In genomic region chr19:1208830-1209229, GRCh38 we compare ENCODE assay signal across 6 cellular contexts. TPM values are rescaled to one million over a fixed set of nuclear protein-coding genes. Genes with fewer than 3 reads are reported as not detected.
A peak's percentile ranks its signal among the peaks of the same experiment; 100 is the strongest.
DNase-seq lines count a peak whose midpoint lies in the region; ATAC-seq and TF ChIP-seq lines count a peak whose summit lies in the region.
"Not testable (repeated sequence)": the region's sequence is repeated elsewhere in the genome, so short reads cannot be mapped to it uniquely, and the experiment has no call there.

No MANE protein-coding gene starts in this region.

- not testable (repeated sequence) for TF ChIP-seq POLR2A in esophagus muscularis mucosa (IDR thresholded peaks at IDR 0.05; ENCODE audit: low read depth); stomach (IDR thresholded peaks at IDR 0.05)

- intact Hi-C loops in esophagus muscularis mucosa (cut with DNase I); stomach (cut with DNase I; ENCODE audit: low total_unique reads): not testable (repeated sequence)

- not testable (repeated sequence) for TF ChIP-seq EP300 in esophagus muscularis mucosa (IDR thresholded peaks at IDR 0.05); stomach (IDR thresholded peaks at IDR 0.05)

- H3K4me3 ChIP-seq in DND-41 (ENCODE audit: low read depth in 1 of 2, low read length in 2 of 2) (peak overlapping the region in 1 of 2 experiments; percentile 9; a peak in 1 of 4 replicates), esophagus muscularis mucosa (peak overlapping the region in 1 of 4 donors; percentile 22), mucosa of rectum (ENCODE audit: low read length in 2 of 2) (peak overlapping the region in 1 of 2 donors; percentile 44), stomach (peak overlapping the region in 2 of 4 donors; percentile 18 to 91)

- not testable (repeated sequence) for H3K27ac Mint-ChIP-seq in activated naive CD8-positive, alpha-beta T cell treated with anti-CD3 and anti-CD28 coated beads for 36 hours

- not testable (repeated sequence) for H3K9me3 Mint-ChIP-seq in activated naive CD8-positive, alpha-beta T cell treated with anti-CD3 and anti-CD28 coated beads for 36 hours

- H3K4me1 Mint-ChIP-seq in activated naive CD8-positive, alpha-beta T cell treated with anti-CD3 and anti-CD28 coated beads for 36 hours: peaks cover 31% of the 10 kb centered on the region

- peak overlapping the region; percentile 98; the same call in 1 of the 2 replicates for H3K4me2 ChIP-seq in DND-41 (ENCODE audit: insufficient read depth, low read length)

- not testable (repeated sequence) for H3K27me3 ChIP-seq in DND-41 (ENCODE audit: insufficient read depth, low read length, poor library complexity); esophagus muscularis mucosa; mucosa of rectum (ENCODE audit: control insufficient read depth in 2 of 2, insufficient read depth in 2 of 2, low read length in 2 of 2); stomach

- H3K9me3 ChIP-seq in DND-41 (ENCODE audit: insufficient read depth, low read length, severe bottlenecking); esophagus muscularis mucosa; mucosa of rectum (ENCODE audit: control insufficient read depth in 2 of 2, low read length in 2 of 2); stomach: not testable (repeated sequence)

- peaks cover 52% of the 10 kb centered on the region for H4K20me1 ChIP-seq in DND-41 (ENCODE audit: insufficient read depth, low read length)

- H3K4me1 ChIP-seq in DND-41 (ENCODE audit: insufficient read depth, low read length): peaks cover 48% of the 10 kb centered on the region
- peaks cover 65 to 87% (median 82%) of the 10 kb centered on the region in 4 donors for H3K4me1 ChIP-seq in esophagus muscularis mucosa
- peaks cover 37 to 46% of the 10 kb centered on the region in 2 donors for H3K4me1 ChIP-seq in mucosa of rectum (ENCODE audit: control insufficient read depth in 2 of 2, insufficient read depth in 2 of 2, low read length in 2 of 2)
- peaks cover 48 to 86% (median 78%) of the 10 kb centered on the region in 4 donors for H3K4me1 ChIP-seq in stomach

- peaks cover 32% of the 10 kb centered on the region for H3K36me3 Mint-ChIP-seq in activated naive CD8-positive, alpha-beta T cell treated with anti-CD3 and anti-CD28 coated beads for 36 hours

- H3K9ac ChIP-seq in DND-41 (ENCODE audit: low read depth, low read length): peak overlapping the region; percentile 1; the same call in 1 of the 2 replicates
- not testable (repeated sequence) for H3K9ac ChIP-seq in mucosa of rectum (ENCODE audit: low read depth in 1 of 2, low read length in 2 of 2)

- H3K36me3 ChIP-seq in DND-41 (ENCODE audit: insufficient read depth, low read length): peaks cover 53% of the 10 kb centered on the region
- peaks cover 0 to 29% (median 12%) of the 10 kb centered on the region in 4 donors for H3K36me3 ChIP-seq in esophagus muscularis mucosa
- not testable (repeated sequence) for H3K36me3 ChIP-seq in mucosa of rectum (ENCODE audit: control insufficient read depth in 2 of 2, insufficient read depth in 2 of 2, low read length in 2 of 2)
- peaks cover 5 to 10% (median 9%) of the 10 kb centered on the region in 4 donors for H3K36me3 ChIP-seq in stomach

- TF ChIP-seq CTCF in DND-41 (IDR thresholded peaks at IDR 0.05; ENCODE audit: borderline replicate concordance, extremely low read depth, low read length, poor library complexity, severe bottlenecking); esophagus muscularis mucosa (IDR thresholded peaks at IDR 0.05): not testable (repeated sequence)
- TF ChIP-seq CTCF in stomach (IDR thresholded peaks at IDR 0.05): peak in 1 of 7 experiments; percentile 5

- not testable (repeated sequence) for H2AFZ ChIP-seq in DND-41 (ENCODE audit: low read depth, low read length)

- DNase-seq in DND-41; activated naive CD8-positive, alpha-beta T cell treated with anti-CD3 and anti-CD28 coated beads for 36 hours; esophagus muscularis mucosa (ENCODE audit: extremely low spot score): not testable (repeated sequence)
- DNase-seq in RKO (ENCODE audit: low spot score) (peak; percentile 55), stomach (peak; percentile 78)

- H3K27me3 Mint-ChIP-seq in activated naive CD8-positive, alpha-beta T cell treated with anti-CD3 and anti-CD28 coated beads for 36 hours: not testable (repeated sequence)

- not testable (repeated sequence) for H3K27ac ChIP-seq in DND-41 (ENCODE audit: low read length)
- H3K27ac ChIP-seq in esophagus muscularis mucosa (replicated peaks in 1 of 4) (peak overlapping the region; percentile 51 to 86 (median 81)), mucosa of rectum (ENCODE audit: low read depth in 2 of 2, low read length in 2 of 2) (peak overlapping the region; percentile 52 to 77), stomach (peak overlapping the region; percentile 77 to 90 (median 86))

- not testable (repeated sequence) for ATAC-seq in DND-41 (ENCODE audit: insufficient read depth, low read depth)

- H3K79me2 ChIP-seq in DND-41 (ENCODE audit: insufficient read depth, low read length): peaks cover 78% of the 10 kb centered on the region

- WGBS in esophagus muscularis mucosa: 0% methylated on average over 1 of the region's 10 CpGs
- WGBS in stomach, 5 donors: 23 to 43% (median 34%) methylated on average over 10 of the region's 10 CpGs

- H3K4me3 Mint-ChIP-seq in activated naive CD8-positive, alpha-beta T cell treated with anti-CD3 and anti-CD28 coated beads for 36 hours: peak overlapping the region; percentile 32

RNA-seq across cellular contexts. Expression of gene STK11, which starts 3.3 kb away (rescaled TPM):
- total RNA-seq in activated naive CD8-positive, alpha-beta T cell treated with anti-CD3 and anti-CD28 coated beads for 36 hours: 10 to 100 TPM; 54.7 to 55.8 TPM
- total RNA-seq in esophagus muscularis mucosa (10 to 100 TPM; 52.2 to 95.7 (median 73.2) TPM), stomach (100 to 1,000 TPM in 1 of 5 donors, 10 to 100 TPM in 4; 55.1 to 368 (median 82.3) TPM)
- polyA plus RNA-seq in stomach: 10 to 100 TPM; 43.1 to 65.3 (median 48.8) TPM

RNA-seq across cellular contexts. Expression of gene CBARP, which starts 29.0 kb away (rescaled TPM):
- under 1 TPM; 0.33 to 0.46 TPM for total RNA-seq in activated naive CD8-positive, alpha-beta T cell treated with anti-CD3 and anti-CD28 coated beads for 36 hours
- total RNA-seq in esophagus muscularis mucosa (1 to 10 TPM in 1 of 4 donors, under 1 TPM in 2, not detected in 1; 0.58 to 1.0 (median 0.99) TPM), stomach (1 to 10 TPM in 2 of 5 donors, not detected in 3; 1.3 to 8.9 TPM)
- under 1 TPM in 2 of 3 donors, not detected in 1; 0.19 to 0.28 TPM for polyA plus RNA-seq in stomach

RNA-seq across cellular contexts. Expression of gene ATP5F1D, which starts 32.7 kb away (rescaled TPM):
- 100 to 1,000 TPM; 175 to 177 TPM for total RNA-seq in activated naive CD8-positive, alpha-beta T cell treated with anti-CD3 and anti-CD28 coated beads for 36 hours
- total RNA-seq in esophagus muscularis mucosa (100 to 1,000 TPM in 2 of 4 donors, 10 to 100 TPM in 2; 77.5 to 140 (median 109) TPM), stomach (100 to 1,000 TPM in 2 of 5 donors, 10 to 100 TPM in 3; 26.4 to 905 (median 37.9) TPM)
- polyA plus RNA-seq in stomach: 100 to 1,000 TPM; 355 to 508 (median 358) TPM

RNA-seq across cellular contexts. Expression of gene SBNO2, which starts 34.8 kb away (rescaled TPM):
- 10 to 100 TPM; 50.5 to 51.6 TPM for total RNA-seq in activated naive CD8-positive, alpha-beta T cell treated with anti-CD3 and anti-CD28 coated beads for 36 hours
- total RNA-seq in esophagus muscularis mucosa (100 to 1,000 TPM in 1 of 4 donors, 10 to 100 TPM in 3; 16.2 to 141 (median 30.5) TPM), stomach (10 to 100 TPM; 19.3 to 74.7 (median 63.5) TPM)
- polyA plus RNA-seq in stomach: 10 to 100 TPM; 16.3 to 36.1 (median 23.6) TPM

RNA-seq across cellular contexts. Expression of gene MIDN, which starts 39.6 kb away (rescaled TPM):
- total RNA-seq in activated naive CD8-positive, alpha-beta T cell treated with anti-CD3 and anti-CD28 coated beads for 36 hours: 10 to 100 TPM; 29.3 to 29.6 TPM
- total RNA-seq in esophagus muscularis mucosa: 10 to 100 TPM; 20.3 to 72.2 (median 31.8) TPM
- 100 to 1,000 TPM in 1 of 5 donors, 10 to 100 TPM in 4; 31.6 to 118 (median 54.6) TPM for total RNA-seq in stomach
- 10 to 100 TPM; 17.0 to 29.2 (median 21.0) TPM for polyA plus RNA-seq in stomach
